8 cellular contexts compared by ENCODE assay signal in genomic region chr3:188946837-188947236, GRCh38.
DNase-seq lines count a peak whose midpoint lies in the region; ATAC-seq and TF ChIP-seq lines count a peak whose summit lies in the region.

No MANE protein-coding gene starts in this region.

- H3K9ac ChIP-seq in HUES48 (ENCODE audit: low read depth, low read length) = peak overlapping the region; percentile 29; the same call in 1 of the 2 replicates

- H3K27me3 Mint-ChIP-seq in stimulated activated naive B cell treated with anti-CD40 and anti-IgM and Interleukin-4, amounts not matched to agents 10 μg/mL and 1 μg/mL and 100 μg/mL, for 72 hours = peaks cover 10 to 13% of the 10 kb centered on the region in 2 donors

- no peaks in the 10 kb centered on the region for H3K9me3 ChIP-seq in HUES48 (ENCODE audit: control insufficient read depth, insufficient read depth, low read length)
- H3K9me3 ChIP-seq in effector memory CD4-positive, alpha-beta T cell (ENCODE audit: control insufficient read depth, low read length) = no peaks in the 10 kb centered on the region

- H3K4me3 ChIP-seq in HUES48 (ENCODE audit: low read depth, low read length) (peak overlapping the region; percentile 73; the same call in 1 of the 2 replicates), brain microvascular endothelial cell (ENCODE audit: low read depth, low read length) (peak overlapping the region; percentile 56)
- no peak overlapping the region for H3K4me3 ChIP-seq in effector memory CD4-positive, alpha-beta T cell (ENCODE audit: insufficient read depth, low read depth, low read length, poor library complexity, severe bottlenecking)

- in situ Hi-C loops in brain microvascular endothelial cell (cut with HindIII; ENCODE audit: low pct_ligation_motif_present, low sequenced_read_pairs) = no loop called here
- in situ Hi-C loops in GM13977 (cut with MboI; ENCODE audit: low pct_unique_long_range_greater_than_20kb, low sequenced_read_pairs, unreplicated experiment) = no loop called here

- peaks cover 7% of the 10 kb centered on the region; the same call in 1 of the 2 replicates for H3K27me3 ChIP-seq in HUES48 (ENCODE audit: control insufficient read depth, insufficient read depth, low read length)
- no peaks in the 10 kb centered on the region for H3K27me3 ChIP-seq in brain microvascular endothelial cell (replicated peaks)
- H3K27me3 ChIP-seq in effector memory CD4-positive, alpha-beta T cell (replicated peaks; ENCODE audit: control insufficient read depth, insufficient read depth, low read length, poor library complexity, severe bottlenecking) = no peaks in the 10 kb centered on the region

- DNase-seq in brain microvascular endothelial cell (no peak), kidney glomerular epithelial cell (lab: John Stamatoyannopoulos, UW) (peak; percentile 14), NCI-H526 treated with DMSO at 0.1 percent for 48 hours (lab: John Stamatoyannopoulos, UW) (no peak), GM13977 (ENCODE audit: low spot score) (no peak)
- no peak for DNase-seq in stimulated activated naive B cell treated with anti-CD40 and anti-IgM and Interleukin-4, amounts not matched to agents 10 μg/mL and 1 μg/mL and 100 μg/mL, for 72 hours
- DNase-seq in activated CD4-positive, CD25-positive, alpha-beta regulatory T cell (lab: John Stamatoyannopoulos, UW) = no peak
- no peak for DNase-seq in effector memory CD4-positive, alpha-beta T cell

- H3K9me3 Mint-ChIP-seq in stimulated activated naive B cell treated with anti-CD40 and anti-IgM and Interleukin-4, amounts not matched to agents 10 μg/mL and 1 μg/mL and 100 μg/mL, for 72 hours = peaks cover 1 to 5% of the 10 kb centered on the region in 2 donors

- peaks cover 0 to 7% of the 10 kb centered on the region in 2 donors for H3K36me3 Mint-ChIP-seq in stimulated activated naive B cell treated with anti-CD40 and anti-IgM and Interleukin-4, amounts not matched to agents 10 μg/mL and 1 μg/mL and 100 μg/mL, for 72 hours

- peak overlapping the region in 1 of 2 donors; percentile 68 for H3K4me3 Mint-ChIP-seq in stimulated activated naive B cell treated with anti-CD40 and anti-IgM and Interleukin-4, amounts not matched to agents 10 μg/mL and 1 μg/mL and 100 μg/mL, for 72 hours

- TF ChIP-seq CTCF in brain microvascular endothelial cell (IDR thresholded peaks at IDR 0.05; ENCODE audit: low read depth, low read length, missing control alignments) = no peak
- no peak for TF ChIP-seq CTCF in GM13977 (IDR thresholded peaks at IDR 0.05; ENCODE audit: extremely low read depth, insufficient read depth, missing control alignments)

- no peak for ATAC-seq in stimulated activated naive B cell treated with anti-CD40 and anti-IgM and Interleukin-4, amounts not matched to agents 10 μg/mL and 1 μg/mL and 100 μg/mL, for 72 hours (replicated peaks)

- H3K36me3 ChIP-seq in HUES48 (ENCODE audit: control insufficient read depth, insufficient read depth, low read length) (no peaks in the 10 kb centered on the region), brain microvascular endothelial cell (replicated peaks) (no peaks in the 10 kb centered on the region)
- H3K36me3 ChIP-seq in effector memory CD4-positive, alpha-beta T cell (ENCODE audit: control insufficient read depth, insufficient read depth, low read length) = no peaks in the 10 kb centered on the region

- H3K27ac Mint-ChIP-seq in stimulated activated naive B cell treated with anti-CD40 and anti-IgM and Interleukin-4, amounts not matched to agents 10 μg/mL and 1 μg/mL and 100 μg/mL, for 72 hours = peak overlapping the region; percentile 40

- peaks cover 28 to 48% of the 10 kb centered on the region in 2 donors for H3K4me1 Mint-ChIP-seq in stimulated activated naive B cell treated with anti-CD40 and anti-IgM and Interleukin-4, amounts not matched to agents 10 μg/mL and 1 μg/mL and 100 μg/mL, for 72 hours

- no peak overlapping the region for H3K27ac ChIP-seq in HUES48 (ENCODE audit: low read depth, low read length)
- H3K27ac ChIP-seq in brain microvascular endothelial cell = peak overlapping the region; percentile 97
- no peak overlapping the region for H3K27ac ChIP-seq in effector memory CD4-positive, alpha-beta T cell (ENCODE audit: insufficient read depth, low read length, poor library complexity, severe bottlenecking)

- peaks cover 11% of the 10 kb centered on the region for H3K4me1 ChIP-seq in HUES48 (ENCODE audit: control insufficient read depth, insufficient read depth, low read length)
- H3K4me1 ChIP-seq in effector memory CD4-positive, alpha-beta T cell (ENCODE audit: control insufficient read depth, insufficient read depth, low read length, poor library complexity, severe bottlenecking) = no peaks in the 10 kb centered on the region
